ENCODE assay signal across 29 cellular contexts in genomic region chr1:155267373-155267772, GRCh38. TPM values are rescaled to one million over a fixed set of nuclear protein-coding genes. Genes with fewer than 3 reads are reported as not detected.
"Had no signal": no experiment of that assay in that cellular context is flagged by ENCODE, and none has a peak within 500 bp of the region (broad histone marks: within the 10 kb centered on the region; RNA-seq: fewer than 3 reads in every experiment).

No MANE protein-coding gene starts in this region.

- H3K27me3 ChIP-seq: sigmoid colon, tibial artery had no signal

- H3K9me3 Mint-ChIP-seq: activated naive CD4-positive, alpha-beta T cell treated with anti-CD3 and anti-CD28 coated beads, Interleukin-2, amount 10 ng/mL, durations not matched to agents 7 days and 5 days; activated T-cell treated with anti-CD3 and anti-CD28 coated beads, Interleukin-2, amount 50 U/mL, for 72 hours; naive thymus-derived CD8-positive, alpha-beta T cell; stimulated activated naive CD8-positive, alpha-beta T cell treated with anti-CD3 and anti-CD28 coated beads, Interleukin-15, Interleukin-2, amounts not matched to agents 100 ng/mL and 50 ng/mL, for 24 hours; T-helper 1 cell treated with Interleukin-12 subunit alpha and Interleukin-12 subunit beta and Interleukin-4 antibody, amounts not matched to agents 30 μg/mL and 1 μg/mL, for 36 hours; WTC11 had no signal

- H3K4me3 Mint-ChIP-seq: activated naive CD4-positive, alpha-beta T cell treated with anti-CD3 and anti-CD28 coated beads, Interleukin-2, amount 10 ng/mL, durations not matched to agents 7 days and 5 days; activated T-cell treated with anti-CD3 and anti-CD28 coated beads, Interleukin-2, amount 50 U/mL, for 72 hours; naive thymus-derived CD8-positive, alpha-beta T cell; stimulated activated naive CD8-positive, alpha-beta T cell treated with anti-CD3 and anti-CD28 coated beads, Interleukin-15, Interleukin-2, amounts not matched to agents 100 ng/mL and 50 ng/mL, for 24 hours; T-helper 1 cell treated with Interleukin-12 subunit alpha and Interleukin-12 subunit beta and Interleukin-4 antibody, amounts not matched to agents 30 μg/mL and 1 μg/mL, for 36 hours; WTC11 had no signal

- H3K9me3 ChIP-seq: lower lobe of right lung, sigmoid colon, tibial artery had no signal

- H3K4me3 ChIP-seq: lower lobe of right lung, sigmoid colon, tibial artery had no signal

- H3K27me3 Mint-ChIP-seq: activated naive CD4-positive, alpha-beta T cell treated with anti-CD3 and anti-CD28 coated beads, Interleukin-2, amount 10 ng/mL, durations not matched to agents 7 days and 5 days; naive thymus-derived CD8-positive, alpha-beta T cell; stimulated activated naive CD8-positive, alpha-beta T cell treated with anti-CD3 and anti-CD28 coated beads, Interleukin-15, Interleukin-2, amounts not matched to agents 100 ng/mL and 50 ng/mL, for 24 hours had no signal

- H3K27ac ChIP-seq: lower lobe of right lung, sigmoid colon, tibial artery had no signal

- DNase-seq: activated CD4-positive, alpha-beta T cell treated with anti-CD3 and anti-CD28 coated beads for 4 hours; activated CD4-positive, alpha-beta T cell treated with anti-CD3 and anti-CD28 coated beads, Interleukin-2, amount 50 U/mL, for 48 hours; activated effector memory CD4-positive, alpha-beta T cell treated with anti-CD3 and anti-CD28 coated beads, Interleukin-2, amount 50 U/mL, for 16 hours; activated naive CD4-positive, alpha-beta T cell treated with anti-CD3 and anti-CD28 coated beads, Interleukin-2, amount 10 ng/mL, durations not matched to agents 7 days and 5 days; activated T-cell treated with anti-CD3 and anti-CD28 coated beads, Interleukin-2, amount 50 U/mL, for 72 hours; aorta; central memory CD4-positive, alpha-beta T cell; effector memory CD4-positive, alpha-beta T cell; foreskin melanocyte; head of caudate nucleus; islet precursor cell; left colon; lower lobe of right lung; naive thymus-derived CD8-positive, alpha-beta T cell; sigmoid colon; stimulated activated CD4-positive, alpha-beta T cell treated with anti-CD3 and anti-CD28 coated beads, Interleukin-4, amount 100 ng/mL, for 24 hours; T1000; tibial artery had no signal

- FAIRE-seq: colon, endothelial cell of umbilical vein had no signal

- H3K27ac Mint-ChIP-seq: activated naive CD4-positive, alpha-beta T cell treated with anti-CD3 and anti-CD28 coated beads, Interleukin-2, amount 10 ng/mL, durations not matched to agents 7 days and 5 days; T-helper 1 cell treated with Interleukin-12 subunit alpha and Interleukin-12 subunit beta and Interleukin-4 antibody, amounts not matched to agents 30 μg/mL and 1 μg/mL, for 36 hours; WTC11 had no signal

- ATAC-seq: activated T-cell treated with anti-CD3 and anti-CD28 coated beads, Interleukin-2, amount 50 U/mL, for 72 hours; esophagus mucosa; left colon; lower lobe of right lung; naive thymus-derived CD8-positive, alpha-beta T cell; WTC11 had no signal

RNA-seq across cellular contexts. Expression of gene PKLR, which starts 33.9 kb away (rescaled TPM):
- total RNA-seq: activated CD8-positive, alpha-beta memory T cell treated with anti-CD3 and anti-CD28 coated beads for 36 hours; activated T-cell treated with anti-CD3 and anti-CD28 coated beads, Interleukin-2, amount 50 U/mL, for 72 hours; aorta; dermis microvascular lymphatic vessel endothelial cell; endothelial cell of umbilical vein; lower lobe of right lung; mesenteric fat pad; naive thymus-derived CD8-positive, alpha-beta T cell; osteocyte; sigmoid colon; ureter had no signal
- polyA plus RNA-seq: endothelial cell of umbilical vein; naive thymus-derived CD8-positive, alpha-beta T cell had no signal
